2 cellular contexts compared by ENCODE assay signal in the genomic region with DNA sequence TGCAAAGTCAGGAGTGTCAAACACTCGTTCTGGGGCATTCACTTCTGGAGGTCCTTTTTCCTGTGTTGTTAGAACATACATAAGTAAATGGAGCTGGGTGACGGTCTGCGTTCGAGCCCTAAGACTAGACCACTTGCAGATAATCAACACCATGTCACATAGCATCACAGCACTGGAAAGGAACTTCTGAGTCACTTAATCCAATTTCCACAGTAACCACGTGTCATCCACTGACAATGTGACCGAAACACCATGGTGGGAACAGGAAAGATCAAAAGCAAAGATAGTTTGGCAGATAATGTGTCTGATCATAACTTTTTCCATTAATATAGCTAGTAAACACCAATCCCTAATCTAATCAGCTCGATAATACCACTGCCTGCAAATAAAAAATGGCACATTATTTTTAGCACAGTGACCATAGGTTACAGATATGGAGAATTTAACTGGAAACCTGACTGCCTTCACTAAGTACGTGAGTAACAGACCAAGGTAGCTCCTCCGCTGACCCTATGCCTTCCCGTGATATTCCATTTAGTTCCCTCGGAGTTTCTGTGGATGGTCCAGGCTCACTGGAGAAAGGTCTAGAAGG.
TF ChIP-seq lines count a peak whose summit lies in the region.

No MANE protein-coding gene starts in this region.

TF ChIP-seq in HCT116, 20 proteins besides CTCF, POLR2A, EP300 and RAD21:
- TF ChIP-seq SP1 (IDR thresholded peaks at IDR 0.05; ENCODE audit: low read depth) = peak; percentile 57; the same call in 1 of the 2 replicates
- TF ChIP-seq CBX3 (IDR thresholded peaks at IDR 0.05; ENCODE audit: low read depth) = no peak
- TF ChIP-seq SRF (IDR thresholded peaks at IDR 0.05; ENCODE audit: low read depth) = no peak
- TF ChIP-seq TCF7L2 (IDR thresholded peaks at IDR 0.05; ENCODE audit: borderline replicate concordance, extremely low read depth, insufficient read depth, insufficient read length) = no peak
- no peak for TF ChIP-seq POLR2AphosphoS5 (IDR thresholded peaks at IDR 0.05; ENCODE audit: low read depth, low read length)
- no peak for TF ChIP-seq EZH2 (IDR thresholded peaks at IDR 0.05)
- no peak for TF ChIP-seq EGR1 (IDR thresholded peaks at IDR 0.05; ENCODE audit: low read depth)
- TF ChIP-seq, protein P1, sequence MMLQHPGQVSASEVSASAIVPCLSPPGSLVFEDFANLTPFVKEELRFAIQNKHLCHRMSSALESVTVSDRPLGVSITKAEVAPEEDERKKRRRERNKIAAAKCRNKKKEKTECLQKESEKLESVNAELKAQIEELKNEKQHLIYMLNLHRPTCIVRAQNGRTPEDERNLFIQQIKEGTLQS (IDR thresholded peaks at IDR 0.05) = no peak
- TF ChIP-seq, protein P2, sequence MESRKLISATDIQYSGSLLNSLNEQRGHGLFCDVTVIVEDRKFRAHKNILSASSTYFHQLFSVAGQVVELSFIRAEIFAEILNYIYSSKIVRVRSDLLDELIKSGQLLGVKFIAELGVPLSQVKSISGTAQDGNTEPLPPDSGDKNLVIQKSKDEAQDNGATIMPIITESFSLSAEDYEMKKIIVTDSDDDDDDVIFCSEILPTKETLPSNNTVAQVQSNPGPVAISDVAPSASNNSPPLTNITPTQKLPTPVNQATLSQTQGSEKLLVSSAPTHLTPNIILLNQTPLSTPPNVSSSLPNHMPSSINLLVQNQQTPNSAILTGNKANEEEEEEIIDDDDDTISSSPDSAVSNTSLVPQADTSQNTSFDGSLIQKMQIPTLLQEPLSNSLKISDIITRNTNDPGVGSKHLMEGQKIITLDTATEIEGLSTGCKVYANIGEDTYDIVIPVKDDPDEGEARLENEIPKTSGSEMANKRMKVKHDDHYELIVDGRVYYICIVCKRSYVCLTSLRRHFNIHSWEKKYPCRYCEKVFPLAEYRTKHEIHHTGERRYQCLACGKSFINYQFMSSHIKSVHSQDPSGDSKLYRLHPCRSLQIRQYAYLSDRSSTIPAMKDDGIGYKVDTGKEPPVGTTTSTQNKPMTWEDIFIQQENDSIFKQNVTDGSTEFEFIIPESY (IDR thresholded peaks at IDR 0.05; ENCODE audit: extremely low read depth, insufficient replicate concordance, low read length) = no peak
- no peak for TF ChIP-seq YY1 (IDR thresholded peaks at IDR 0.05; ENCODE audit: extremely low read depth, insufficient replicate concordance, low read depth, low read length)
- no peak for TF ChIP-seq CEBPB (IDR thresholded peaks at IDR 0.05; ENCODE audit: low read depth)
- TF ChIP-seq EZH2phosphoT487 (IDR thresholded peaks at IDR 0.05; ENCODE audit: borderline replicate concordance) = no peak
- TF ChIP-seq ZNF274 (IDR thresholded peaks at IDR 0.05; ENCODE audit: low read depth, low read length) = no peak
- TF ChIP-seq ELF1 (IDR thresholded peaks at IDR 0.05; ENCODE audit: borderline replicate concordance, low read depth) = no peak
- peak; percentile 59 for TF ChIP-seq JUND (IDR thresholded peaks at IDR 0.05)
- TF ChIP-seq, protein P3, sequence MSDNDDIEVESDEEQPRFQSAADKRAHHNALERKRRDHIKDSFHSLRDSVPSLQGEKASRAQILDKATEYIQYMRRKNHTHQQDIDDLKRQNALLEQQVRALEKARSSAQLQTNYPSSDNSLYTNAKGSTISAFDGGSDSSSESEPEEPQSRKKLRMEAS (IDR thresholded peaks at IDR 0.05) = peak; percentile 30; the same call in 1 of the 2 replicates
- no peak for TF ChIP-seq ZFX (IDR thresholded peaks at IDR 0.05)
- no peak for TF ChIP-seq SIN3A (IDR thresholded peaks at IDR 0.05; ENCODE audit: low read depth)
- TF ChIP-seq FOSL1 (IDR thresholded peaks at IDR 0.05; ENCODE audit: low read depth) = peak; percentile 60; the same call in 1 of the 2 replicates
- TF ChIP-seq, protein P4, sequence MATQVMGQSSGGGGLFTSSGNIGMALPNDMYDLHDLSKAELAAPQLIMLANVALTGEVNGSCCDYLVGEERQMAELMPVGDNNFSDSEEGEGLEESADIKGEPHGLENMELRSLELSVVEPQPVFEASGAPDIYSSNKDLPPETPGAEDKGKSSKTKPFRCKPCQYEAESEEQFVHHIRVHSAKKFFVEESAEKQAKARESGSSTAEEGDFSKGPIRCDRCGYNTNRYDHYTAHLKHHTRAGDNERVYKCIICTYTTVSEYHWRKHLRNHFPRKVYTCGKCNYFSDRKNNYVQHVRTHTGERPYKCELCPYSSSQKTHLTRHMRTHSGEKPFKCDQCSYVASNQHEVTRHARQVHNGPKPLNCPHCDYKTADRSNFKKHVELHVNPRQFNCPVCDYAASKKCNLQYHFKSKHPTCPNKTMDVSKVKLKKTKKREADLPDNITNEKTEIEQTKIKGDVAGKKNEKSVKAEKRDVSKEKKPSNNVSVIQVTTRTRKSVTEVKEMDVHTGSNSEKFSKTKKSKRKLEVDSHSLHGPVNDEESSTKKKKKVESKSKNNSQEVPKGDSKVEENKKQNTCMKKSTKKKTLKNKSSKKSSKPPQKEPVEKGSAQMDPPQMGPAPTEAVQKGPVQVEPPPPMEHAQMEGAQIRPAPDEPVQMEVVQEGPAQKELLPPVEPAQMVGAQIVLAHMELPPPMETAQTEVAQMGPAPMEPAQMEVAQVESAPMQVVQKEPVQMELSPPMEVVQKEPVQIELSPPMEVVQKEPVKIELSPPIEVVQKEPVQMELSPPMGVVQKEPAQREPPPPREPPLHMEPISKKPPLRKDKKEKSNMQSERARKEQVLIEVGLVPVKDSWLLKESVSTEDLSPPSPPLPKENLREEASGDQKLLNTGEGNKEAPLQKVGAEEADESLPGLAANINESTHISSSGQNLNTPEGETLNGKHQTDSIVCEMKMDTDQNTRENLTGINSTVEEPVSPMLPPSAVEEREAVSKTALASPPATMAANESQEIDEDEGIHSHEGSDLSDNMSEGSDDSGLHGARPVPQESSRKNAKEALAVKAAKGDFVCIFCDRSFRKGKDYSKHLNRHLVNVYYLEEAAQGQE (IDR thresholded peaks at IDR 0.05; ENCODE audit: low read depth) = no peak

TF ChIP-seq in K562, 482 proteins besides CTCF, POLR2A, EP300 and RAD21 (continues in another document):
- TF ChIP-seq JUN (IDR thresholded peaks at IDR 0.05; ENCODE audit: borderline replicate concordance, low read depth, low read length) (peak; percentile 73; the same call in 1 of the 2 replicates), JUN (CRISPR knock-in tag; IDR thresholded peaks at IDR 0.05; ENCODE audit: borderline replicate concordance) (no peak), SRF (CRISPR knock-in tag; IDR thresholded peaks at IDR 0.05) (no peak), HSF4 (CRISPR knock-in tag; IDR thresholded peaks at IDR 0.05; ENCODE audit: borderline replicate concordance) (no peak), FOSL1 (tag; conservative IDR thresholded peaks at IDR 0.05) (peak; percentile 98), ASH1L (IDR thresholded peaks at IDR 0.05; ENCODE audit: borderline replicate concordance, low read depth, partially characterized antibody) (no peak), SMARCA4 (IDR thresholded peaks at IDR 0.05) (peak; percentile 57; the same call in 1 of the 2 replicates), ZNF699 (CRISPR knock-in tag; IDR thresholded peaks at IDR 0.05; ENCODE audit: insufficient replicate concordance) (no peak), MCM5 (IDR thresholded peaks at IDR 0.05; ENCODE audit: low read depth) (no peak), ZNF232 (CRISPR knock-in tag; IDR thresholded peaks at IDR 0.05) (no peak), PYGO2 (tag; IDR thresholded peaks at IDR 0.05) (no peak), HDAC2 (IDR thresholded peaks at IDR 0.05) (no peak), MAFF (IDR thresholded peaks at IDR 0.05; ENCODE audit: low read length) (no peak), ZBTB17 (CRISPR knock-in tag; IDR thresholded peaks at IDR 0.05) (no peak), RBM14 (IDR thresholded peaks at IDR 0.05; ENCODE audit: borderline replicate concordance, insufficient read depth, low read depth, low read length) (no peak), ZNF263 (CRISPR knock-in tag; IDR thresholded peaks at IDR 0.05; ENCODE audit: borderline replicate concordance) (no peak), TRIM28 (IDR thresholded peaks at IDR 0.05) (no peak), ILF3 (IDR thresholded peaks at IDR 0.05; ENCODE audit: borderline replicate concordance) (no peak), HNRNPUL1 (IDR thresholded peaks at IDR 0.05; ENCODE audit: low read length) (no peak), JUND (IDR thresholded peaks at IDR 0.05; ENCODE audit: borderline replicate concordance, low read depth, low read length) (peak; percentile 80), JUND (tag; IDR thresholded peaks at IDR 0.05; ENCODE audit: borderline replicate concordance, low read depth, low read length) (peak; percentile 93; the same call in 2 of the 3 replicates), ZKSCAN3 (CRISPR knock-in tag; IDR thresholded peaks at IDR 0.05) (no peak), L3MBTL2 (IDR thresholded peaks at IDR 0.05) (0 out of 2 replicates have a peak, but pooled peaks have one; percentile 23), COPS2 (conservative IDR thresholded peaks at IDR 0.05) (no peak), ATF1 (CRISPR knock-in tag; IDR thresholded peaks at IDR 0.05) (no peak), ATF1 (tag; IDR thresholded peaks at IDR 0.05) (peak; percentile 26; the same call in 1 of the 2 replicates), U2AF1 (optimal IDR thresholded peaks at IDR 0.05; ENCODE audit: low read depth, low read length) (no peak), BCOR (IDR thresholded peaks at IDR 0.05) (no peak), MTA1 (IDR thresholded peaks at IDR 0.05; ENCODE audit: borderline replicate concordance) (no peak), PRPF4 (IDR thresholded peaks at IDR 0.05; ENCODE audit: insufficient read depth, low read depth, low read length, poor library complexity, severe bottlenecking) (no peak), GATA2 (CRISPR knock-in tag; IDR thresholded peaks at IDR 0.05) (0 out of 2 replicates have a peak, but pooled peaks have one; percentile 25), CBX8 (IDR thresholded peaks at IDR 0.05; ENCODE audit: borderline replicate concordance, extremely low read depth, low read depth, low read length, poor library complexity, severe bottlenecking) (no peak), CREB1 (IDR thresholded peaks at IDR 0.05) (no peak), CREB1 (CRISPR knock-in tag; IDR thresholded peaks at IDR 0.05) (peak; percentile 36; the same call in 1 of the 2 replicates), MYNN (IDR thresholded peaks at IDR 0.05) (no peak), MYNN (CRISPR knock-in tag; IDR thresholded peaks at IDR 0.05) (no peak), U2AF2 (optimal IDR thresholded peaks at IDR 0.05; ENCODE audit: low read depth, low read length) (no peak), RAD51 (IDR thresholded peaks at IDR 0.05; ENCODE audit: borderline replicate concordance, low read depth) (no peak), DPF2 (IDR thresholded peaks at IDR 0.05) (peak; percentile 39; the same call in 1 of the 2 replicates), ZNF785 (CRISPR knock-in tag; IDR thresholded peaks at IDR 0.05) (no peak)
- TF ChIP-seq, protein P5, sequence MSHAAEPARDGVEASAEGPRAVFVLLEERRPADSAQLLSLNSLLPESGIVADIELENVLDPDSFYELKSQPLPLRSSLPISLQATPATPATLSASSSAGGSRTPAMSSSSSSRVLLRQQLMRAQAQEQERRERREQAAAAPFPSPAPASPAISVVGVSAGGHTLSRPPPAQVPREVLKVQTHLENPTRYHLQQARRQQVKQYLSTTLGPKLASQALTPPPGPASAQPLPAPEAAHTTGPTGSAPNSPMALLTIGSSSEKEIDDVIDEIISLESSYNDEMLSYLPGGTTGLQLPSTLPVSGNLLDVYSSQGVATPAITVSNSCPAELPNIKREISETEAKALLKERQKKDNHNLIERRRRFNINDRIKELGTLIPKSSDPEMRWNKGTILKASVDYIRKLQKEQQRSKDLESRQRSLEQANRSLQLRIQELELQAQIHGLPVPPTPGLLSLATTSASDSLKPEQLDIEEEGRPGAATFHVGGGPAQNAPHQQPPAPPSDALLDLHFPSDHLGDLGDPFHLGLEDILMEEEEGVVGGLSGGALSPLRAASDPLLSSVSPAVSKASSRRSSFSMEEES (CRISPR knock-in tag; IDR thresholded peaks at IDR 0.05) = peak; percentile 52
- TF ChIP-seq, protein P6, sequence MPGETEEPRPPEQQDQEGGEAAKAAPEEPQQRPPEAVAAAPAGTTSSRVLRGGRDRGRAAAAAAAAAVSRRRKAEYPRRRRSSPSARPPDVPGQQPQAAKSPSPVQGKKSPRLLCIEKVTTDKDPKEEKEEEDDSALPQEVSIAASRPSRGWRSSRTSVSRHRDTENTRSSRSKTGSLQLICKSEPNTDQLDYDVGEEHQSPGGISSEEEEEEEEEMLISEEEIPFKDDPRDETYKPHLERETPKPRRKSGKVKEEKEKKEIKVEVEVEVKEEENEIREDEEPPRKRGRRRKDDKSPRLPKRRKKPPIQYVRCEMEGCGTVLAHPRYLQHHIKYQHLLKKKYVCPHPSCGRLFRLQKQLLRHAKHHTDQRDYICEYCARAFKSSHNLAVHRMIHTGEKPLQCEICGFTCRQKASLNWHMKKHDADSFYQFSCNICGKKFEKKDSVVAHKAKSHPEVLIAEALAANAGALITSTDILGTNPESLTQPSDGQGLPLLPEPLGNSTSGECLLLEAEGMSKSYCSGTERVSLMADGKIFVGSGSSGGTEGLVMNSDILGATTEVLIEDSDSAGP (CRISPR knock-in tag; IDR thresholded peaks at IDR 0.05) = no peak
- TF ChIP-seq, protein P7, sequence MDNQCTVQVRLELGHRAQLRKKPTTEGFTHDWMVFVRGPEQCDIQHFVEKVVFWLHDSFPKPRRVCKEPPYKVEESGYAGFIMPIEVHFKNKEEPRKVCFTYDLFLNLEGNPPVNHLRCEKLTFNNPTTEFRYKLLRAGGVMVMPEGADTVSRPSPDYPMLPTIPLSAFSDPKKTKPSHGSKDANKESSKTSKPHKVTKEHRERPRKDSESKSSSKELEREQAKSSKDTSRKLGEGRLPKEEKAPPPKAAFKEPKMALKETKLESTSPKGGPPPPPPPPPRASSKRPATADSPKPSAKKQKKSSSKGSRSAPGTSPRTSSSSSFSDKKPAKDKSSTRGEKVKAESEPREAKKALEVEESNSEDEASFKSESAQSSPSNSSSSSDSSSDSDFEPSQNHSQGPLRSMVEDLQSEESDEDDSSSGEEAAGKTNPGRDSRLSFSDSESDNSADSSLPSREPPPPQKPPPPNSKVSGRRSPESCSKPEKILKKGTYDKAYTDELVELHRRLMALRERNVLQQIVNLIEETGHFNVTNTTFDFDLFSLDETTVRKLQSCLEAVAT (IDR thresholded peaks at IDR 0.05) = no peak
- TF ChIP-seq, protein P8, sequence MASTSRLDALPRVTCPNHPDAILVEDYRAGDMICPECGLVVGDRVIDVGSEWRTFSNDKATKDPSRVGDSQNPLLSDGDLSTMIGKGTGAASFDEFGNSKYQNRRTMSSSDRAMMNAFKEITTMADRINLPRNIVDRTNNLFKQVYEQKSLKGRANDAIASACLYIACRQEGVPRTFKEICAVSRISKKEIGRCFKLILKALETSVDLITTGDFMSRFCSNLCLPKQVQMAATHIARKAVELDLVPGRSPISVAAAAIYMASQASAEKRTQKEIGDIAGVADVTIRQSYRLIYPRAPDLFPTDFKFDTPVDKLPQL (IDR thresholded peaks at IDR 0.05; ENCODE audit: extremely low read depth, insufficient read length) = no peak
- TF ChIP-seq, protein P9, sequence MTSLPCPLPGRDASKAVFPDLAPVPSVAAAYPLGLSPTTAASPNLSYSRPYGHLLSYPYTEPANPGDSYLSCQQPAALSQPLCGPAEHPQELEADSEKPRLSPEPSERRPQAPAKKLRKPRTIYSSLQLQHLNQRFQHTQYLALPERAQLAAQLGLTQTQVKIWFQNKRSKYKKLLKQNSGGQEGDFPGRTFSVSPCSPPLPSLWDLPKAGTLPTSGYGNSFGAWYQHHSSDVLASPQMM (CRISPR knock-in tag; IDR thresholded peaks at IDR 0.05) = no peak
